ENCODE assay signal across 15 cellular contexts in genomic region chr9:12958279-12958678, GRCh38.
DNase-seq lines count a peak whose midpoint lies in the region; ATAC-seq and TF ChIP-seq lines count a peak whose summit lies in the region.
"Had no signal": no experiment of that assay in that cellular context is flagged by ENCODE, and none has a peak within 500 bp of the region (broad histone marks: within the 10 kb centered on the region; RNA-seq: fewer than 3 reads in every experiment).

No MANE protein-coding gene starts in this region.

- H4K5ac ChIP-seq in mesendoderm (ENCODE audit: low read length) = no peak overlapping the region

- no peaks in the 10 kb centered on the region for H3F3A ChIP-seq in GM23338 (replicated peaks; ENCODE audit: low read depth)

- H3K79me2 ChIP-seq in GM23338 (replicated peaks; ENCODE audit: insufficient read depth) (no peaks in the 10 kb centered on the region), mesendoderm (ENCODE audit: control insufficient read depth, insufficient read depth, low read length) (no peaks in the 10 kb centered on the region)

- TF ChIP-seq CTCF in GM23338 (conservative IDR thresholded peaks at IDR 0.05; ENCODE audit: low read depth in 2 of 2) = no peak

- H4K20me1 ChIP-seq in GM23338 (replicated peaks; ENCODE audit: insufficient read depth) = no peaks in the 10 kb centered on the region

- H3K18ac ChIP-seq in mesendoderm (ENCODE audit: low read length) = no peak overlapping the region

- no peak overlapping the region for H2BK120ac ChIP-seq in mesendoderm (ENCODE audit: low read depth, low read length)

- peaks cover 5% of the 10 kb centered on the region; the same call in 1 of the 2 replicates for H3K4me1 ChIP-seq in GM23338 (ENCODE audit: insufficient read depth)
- no peaks in the 10 kb centered on the region for H3K4me1 ChIP-seq in mesendoderm (ENCODE audit: control insufficient read depth, low read depth, low read length)
- H3K4me1 ChIP-seq: HAP-1 had no signal

- no peak overlapping the region for H2AFZ ChIP-seq in GM23338

- H3K4ac ChIP-seq in mesendoderm (ENCODE audit: low read depth, low read length) = no peak overlapping the region

- H3K27me3 ChIP-seq in GM23338 (ENCODE audit: insufficient read depth) = no peaks in the 10 kb centered on the region
- H3K27me3 ChIP-seq in mesendoderm (ENCODE audit: insufficient read depth, low read length, poor library complexity) = no peaks in the 10 kb centered on the region

- H3K4me1 Mint-ChIP-seq in GM23338 = peaks cover 10% of the 10 kb centered on the region
- H3K4me1 Mint-ChIP-seq in activated T-helper 17 cell treated with anti-CD3 and anti-CD28 coated beads, Interleukin-2, amount 50 U/mL, for 72 hours = no peaks in the 10 kb centered on the region
- H3K4me1 Mint-ChIP-seq in natural killer cell treated with Interleukin-12 subunit alpha and Interleukin-12 subunit beta and Interleukin-15 and Interleukin-18, amount 100 ng/mL, for 72 hours (ENCODE audit: low read depth in 2 of 2) = no peaks in the 10 kb centered on the region
- H3K4me1 Mint-ChIP-seq: CD14-positive monocyte had no signal

- H2BK15ac ChIP-seq in mesendoderm (replicated peaks; ENCODE audit: low read depth) = no peak overlapping the region

- H3K4me3 ChIP-seq in GM23338 (no peak overlapping the region), mesendoderm (ENCODE audit: low read length) (no peak overlapping the region)
- H3K4me3 ChIP-seq: HAP-1 had no signal

- no peak overlapping the region for H3K23ac ChIP-seq in mesendoderm (ENCODE audit: low read length)

- peaks cover 44% of the 10 kb centered on the region for H3K9me3 Mint-ChIP-seq in GM23338
- peaks cover 23% of the 10 kb centered on the region for H3K9me3 Mint-ChIP-seq in activated T-helper 17 cell treated with anti-CD3 and anti-CD28 coated beads, Interleukin-2, amount 50 U/mL, for 72 hours
- peaks cover 17% of the 10 kb centered on the region for H3K9me3 Mint-ChIP-seq in natural killer cell treated with Interleukin-12 subunit alpha and Interleukin-12 subunit beta and Interleukin-15 and Interleukin-18, amount 100 ng/mL, for 72 hours
- H3K9me3 Mint-ChIP-seq: HFFc6 had no signal

- H3K27ac ChIP-seq in GM23338 (ENCODE audit: low read depth) = no peak overlapping the region
- H3K27ac ChIP-seq in mesendoderm (ENCODE audit: low read depth, low read length) = no peak overlapping the region
- H3K27ac ChIP-seq: 22Rv1 had no signal

- H3K9me2 ChIP-seq in GM23338 (ENCODE audit: insufficient read depth) = peaks cover 8% of the 10 kb centered on the region

- no peak for ATAC-seq in GM23338
- no peak for ATAC-seq in activated T-helper 17 cell treated with anti-CD3 and anti-CD28 coated beads, Interleukin-2, amount 50 U/mL, for 72 hours (replicated peaks)
- no peak for ATAC-seq in natural killer cell treated with Interleukin-12 subunit alpha and Interleukin-12 subunit beta and Interleukin-15 and Interleukin-18, amount 100 ng/mL, for 72 hours
- ATAC-seq: CD8-positive, alpha-beta T cell had no signal

- H3K27me3 Mint-ChIP-seq in GM23338 (ENCODE audit: insufficient read depth, low read depth, poor library complexity) = peaks cover 3% of the 10 kb centered on the region
- H3K27me3 Mint-ChIP-seq in activated T-helper 17 cell treated with anti-CD3 and anti-CD28 coated beads, Interleukin-2, amount 50 U/mL, for 72 hours = no peaks in the 10 kb centered on the region
- no peaks in the 10 kb centered on the region for H3K27me3 Mint-ChIP-seq in natural killer cell treated with Interleukin-12 subunit alpha and Interleukin-12 subunit beta and Interleukin-15 and Interleukin-18, amount 100 ng/mL, for 72 hours

- H2BK5ac ChIP-seq in mesendoderm (ENCODE audit: low read length) = no peak overlapping the region

- no peak overlapping the region for H3K27ac Mint-ChIP-seq in GM23338
- H3K27ac Mint-ChIP-seq in activated T-helper 17 cell treated with anti-CD3 and anti-CD28 coated beads, Interleukin-2, amount 50 U/mL, for 72 hours = no peak overlapping the region
- H3K27ac Mint-ChIP-seq in natural killer cell treated with Interleukin-12 subunit alpha and Interleukin-12 subunit beta and Interleukin-15 and Interleukin-18, amount 100 ng/mL, for 72 hours = no peak overlapping the region
- H3K27ac Mint-ChIP-seq: CD14-positive monocyte; CD8-positive, alpha-beta T cell; HFFc6 had no signal

- no peak overlapping the region for H3K9ac ChIP-seq in mesendoderm (ENCODE audit: low read length)

- H2AK5ac ChIP-seq in mesendoderm (ENCODE audit: low read length) = no peak overlapping the region

- H3K36me3 ChIP-seq in GM23338 (ENCODE audit: insufficient read depth) (peaks cover 20% of the 10 kb centered on the region), mesendoderm (ENCODE audit: control insufficient read depth, insufficient read depth, low read length) (no peaks in the 10 kb centered on the region)
- H3K36me3 ChIP-seq: HAP-1 had no signal

- H3K36me3 Mint-ChIP-seq in GM23338 (ENCODE audit: low read depth) = peaks cover 44% of the 10 kb centered on the region
- no peaks in the 10 kb centered on the region for H3K36me3 Mint-ChIP-seq in activated T-helper 17 cell treated with anti-CD3 and anti-CD28 coated beads, Interleukin-2, amount 50 U/mL, for 72 hours (ENCODE audit: low read depth)
- H3K36me3 Mint-ChIP-seq in natural killer cell treated with Interleukin-12 subunit alpha and Interleukin-12 subunit beta and Interleukin-15 and Interleukin-18, amount 100 ng/mL, for 72 hours = peaks cover 7% of the 10 kb centered on the region
- H3K36me3 Mint-ChIP-seq: CD14-positive monocyte; CD8-positive, alpha-beta T cell had no signal

- H3K79me1 ChIP-seq in mesendoderm (ENCODE audit: low read length) = no peaks in the 10 kb centered on the region

- peak; percentile 7 for DNase-seq in DMS53 (lab: John Stamatoyannopoulos, UW)
- DNase-seq in DMS53 treated with DMSO at 0.1 percent for 48 hours (lab: John Stamatoyannopoulos, UW; ENCODE audit: unreplicated experiment) = no peak
- peak; percentile 40 for DNase-seq in GM23338 (ENCODE audit: low spot score)
- peak; percentile 83 for DNase-seq in OCI-M1 (lab: John Stamatoyannopoulos, UW)
- peak; percentile 41 for DNase-seq in mesendoderm
- no peak for DNase-seq in natural killer cell treated with Interleukin-12 subunit alpha and Interleukin-12 subunit beta and Interleukin-15 and Interleukin-18, amount 100 ng/mL, for 72 hours (ENCODE audit: low spot score)
- DNase-seq: CD8-positive, alpha-beta T cell; COR-L47; DMS153; GF-D8; HFFc6 had no signal

- no peak overlapping the region for H3K56ac ChIP-seq in mesendoderm (ENCODE audit: low read length)

- no peak overlapping the region for H4K8ac ChIP-seq in mesendoderm (ENCODE audit: low read depth, low read length)

- no peak overlapping the region for H3K4me3 Mint-ChIP-seq in GM23338
- no peak overlapping the region for H3K4me3 Mint-ChIP-seq in activated T-helper 17 cell treated with anti-CD3 and anti-CD28 coated beads, Interleukin-2, amount 50 U/mL, for 72 hours
- H3K4me3 Mint-ChIP-seq in natural killer cell treated with Interleukin-12 subunit alpha and Interleukin-12 subunit beta and Interleukin-15 and Interleukin-18, amount 100 ng/mL, for 72 hours = no peak overlapping the region
- H3K4me3 Mint-ChIP-seq: CD14-positive monocyte; CD8-positive, alpha-beta T cell; HFFc6 had no signal

- WGBS in mesendoderm (ENCODE audit: extremely low coverage, insufficient coverage, low lambda C conversion rate) = 100% methylated on average over 1 of the region's 3 CpGs

- no peak overlapping the region for H3K4me2 ChIP-seq in GM23338
- no peak overlapping the region for H3K4me2 ChIP-seq in mesendoderm (ENCODE audit: low read length)

TF ChIP-seq in GM23338, 12 proteins besides CTCF, POLR2A, EP300 and RAD21 (continues in another document):
- TF ChIP-seq, protein P1, sequence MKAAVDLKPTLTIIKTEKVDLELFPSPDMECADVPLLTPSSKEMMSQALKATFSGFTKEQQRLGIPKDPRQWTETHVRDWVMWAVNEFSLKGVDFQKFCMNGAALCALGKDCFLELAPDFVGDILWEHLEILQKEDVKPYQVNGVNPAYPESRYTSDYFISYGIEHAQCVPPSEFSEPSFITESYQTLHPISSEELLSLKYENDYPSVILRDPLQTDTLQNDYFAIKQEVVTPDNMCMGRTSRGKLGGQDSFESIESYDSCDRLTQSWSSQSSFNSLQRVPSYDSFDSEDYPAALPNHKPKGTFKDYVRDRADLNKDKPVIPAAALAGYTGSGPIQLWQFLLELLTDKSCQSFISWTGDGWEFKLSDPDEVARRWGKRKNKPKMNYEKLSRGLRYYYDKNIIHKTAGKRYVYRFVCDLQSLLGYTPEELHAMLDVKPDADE (IDR thresholded peaks at IDR 0.05) = no peak

Comparison
In these comparisons a context has a peak if more than half of its experiments do, and no peak if none do; other contexts are left out.
1. DNase-seq: peak in DMS53 (single experiment), GM23338 (single experiment), OCI-M1 (single experiment) and mesendoderm (single experiment); none in DMS53 treated with DMSO at 0.1 percent for 48 hours (single experiment) and natural killer cell treated with Interleukin-12 subunit alpha and Interleukin-12 subunit beta and Interleukin-15 and Interleukin-18, amount 100 ng/mL, for 72 hours (single experiment).